Comparison of ENCODE assay signal across 8 cellular contexts in the genomic region with DNA sequence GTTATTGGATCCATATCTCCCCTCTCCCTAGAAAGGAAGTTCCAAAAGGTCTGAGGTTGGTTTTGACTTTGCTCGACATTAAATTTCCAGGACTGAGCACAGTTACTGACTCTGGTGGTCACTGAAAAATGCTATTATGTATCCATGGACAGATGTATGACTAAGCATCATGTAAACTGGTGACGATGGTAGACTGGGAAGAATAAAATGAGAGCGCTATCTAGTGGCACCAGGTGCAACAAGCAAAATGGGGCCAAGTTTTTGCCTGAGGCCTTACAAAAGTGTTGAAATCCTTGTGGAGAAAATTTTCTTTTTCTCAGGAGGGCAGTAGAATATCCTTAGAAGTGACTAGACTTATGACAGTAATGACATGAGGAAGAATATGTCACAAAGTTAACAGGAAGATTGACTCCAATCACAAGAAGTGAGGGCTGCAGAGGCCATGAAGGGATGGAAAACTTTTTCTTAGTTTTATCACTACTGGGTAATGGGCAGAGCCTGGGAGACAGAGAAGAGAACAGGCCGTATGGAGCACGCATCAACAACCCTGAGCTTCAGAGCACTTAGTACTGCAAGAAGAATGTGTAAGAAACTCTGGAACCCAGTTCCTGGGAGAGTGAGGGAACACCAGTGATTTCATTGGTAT.
DNase-seq lines count a peak whose midpoint lies in the region; ATAC-seq and TF ChIP-seq lines count a peak whose summit lies in the region.

No MANE protein-coding gene starts in this region.

- H3K4me1 Mint-ChIP-seq in activated CD8-positive, alpha-beta T cell treated with anti-CD3 and anti-CD28 coated beads for 36 hours (ENCODE audit: low read depth): peaks cover 16% of the 10 kb centered on the region

- POLR2A ChIA-PET in HCT116 (lab: Charles Lee): no interaction called here
- POLR2A ChIA-PET in activated CD8-positive, alpha-beta T cell treated with anti-CD3 and anti-CD28 coated beads for 36 hours (lab: Charles Lee): no interaction called here

- H2AFZ ChIP-seq in HCT116 (ENCODE audit: low read depth, low read length, poor library complexity, severe bottlenecking): peak overlapping the region; percentile 86

- H3K9me2 ChIP-seq in HCT116 (ENCODE audit: insufficient read depth): no peaks in the 10 kb centered on the region

- no peak for TF ChIP-seq POLR2A in HCT116 (IDR thresholded peaks at IDR 0.05; ENCODE audit: borderline replicate concordance, extremely low read depth, insufficient read depth, insufficient read length)

- H3K36me3 Mint-ChIP-seq in activated CD8-positive, alpha-beta T cell treated with anti-CD3 and anti-CD28 coated beads for 36 hours (ENCODE audit: low read depth): no peaks in the 10 kb centered on the region

- WGBS in heart right ventricle, 2 donors: 54 to 59% methylated on average over 5 of the region's 5 CpGs

- H3K9me3 ChIP-seq in HCT116 (ENCODE audit: control insufficient read depth in 1 of 2, insufficient read depth in 1 of 2, low read depth in 1 of 2, low read length in 2 of 2) (no peaks in the 10 kb centered on the region), heart right ventricle (no peaks in the 10 kb centered on the region)

- H3K9ac ChIP-seq in HCT116 (ENCODE audit: low read length): no peak overlapping the region

- peak; percentile 91 for TF ChIP-seq RAD21 in HCT116 (IDR thresholded peaks at IDR 0.05; ENCODE audit: low read depth)

- H3K4me2 ChIP-seq in HCT116 (ENCODE audit: low read length): no peak overlapping the region

- H3K27me3 ChIP-seq in HCT116 (ENCODE audit: insufficient read depth, low read length) (no peaks in the 10 kb centered on the region), heart right ventricle (no peaks in the 10 kb centered on the region)

- peaks cover 4% of the 10 kb centered on the region for H3K27me3 Mint-ChIP-seq in activated CD8-positive, alpha-beta T cell treated with anti-CD3 and anti-CD28 coated beads for 36 hours

- RAD21 ChIA-PET in HCT116 (lab: Charles Lee; ENCODE audit: low non-redundant PET in 1 of 2, low total read pairs in 2 of 2, uncharacterized antibody in 2 of 2, unreplicated experiment in 2 of 2): no interaction called here

- no peaks in the 10 kb centered on the region for H4K20me1 ChIP-seq in HCT116 (ENCODE audit: insufficient read depth)

- intact Hi-C loops in HCT116 (cut with micrococcal nuclease): loop anchor here (1.0 kb wide), 1 partner anchor 265 kb away; no protein-coding TSS in a partner anchor
- intact Hi-C loops in activated CD8-positive, alpha-beta T cell treated with anti-CD3 and anti-CD28 coated beads for 36 hours (cut with micrococcal nuclease): loop anchor here (5.0 kb wide), 2 partner anchors 45 to 265 kb away; no protein-coding TSS in a partner anchor
- intact Hi-C loops in heart right ventricle (cut with DNase I): loop anchor here in 5 of 10 donors (2.0 to 10.0 kb wide), 7 partner anchors 45 to 265 kb away; no protein-coding TSS in a partner anchor

- H3K4me1 ChIP-seq in HCT116 (ENCODE audit: control insufficient read depth in 1 of 2, insufficient read depth in 2 of 2, low read length in 2 of 2) (peaks cover 0 to 9% of the 10 kb centered on the region in 2 experiments; a peak in 2 of 4 replicates), heart right ventricle (peaks cover 0 to 43% (median 21%) of the 10 kb centered on the region in 9 donors)

- H3K4me3 Mint-ChIP-seq in activated CD8-positive, alpha-beta T cell treated with anti-CD3 and anti-CD28 coated beads for 36 hours: no peak overlapping the region

- CTCF ChIA-PET in HCT116 (lab: Charles Lee): interaction anchor here (1.2 to 1.4 kb wide), 2 partner anchors 266 kb away, joined by 4 to 6 read pairs; no protein-coding TSS in a partner anchor
- CTCF ChIA-PET in activated CD8-positive, alpha-beta T cell treated with anti-CD3 and anti-CD28 coated beads for 36 hours (lab: Charles Lee): interaction anchor here (0.7 to 2.5 kb wide), 8 partner anchors 10 to 268 kb away, joined by 3 to 16 read pairs (median 4); no protein-coding TSS in a partner anchor

- BruUV-seq in HCT116 (replicated peaks; lab: Mats Ljungman, UMichigan): no TSS peak

- TF ChIP-seq CTCF in HCT116 (IDR thresholded peaks at IDR 0.05 in 2 of 3, conservative IDR thresholded peaks at IDR 0.05 in 1 of 3; ENCODE audit: borderline replicate concordance in 1 of 3, insufficient read depth in 1 of 3, low read depth in 2 of 3, low read length in 2 of 3) (peak; percentile 75 to 97 (median 90)), heart right ventricle (IDR thresholded peaks at IDR 0.05) (peak in 8 of 9 donors; percentile 39 to 65 (median 59))
- TF ChIP-seq CTCF in activated CD8-positive, alpha-beta T cell treated with anti-CD3 and anti-CD28 coated beads for 36 hours (IDR thresholded peaks at IDR 0.05): peak; percentile 50

- DNase-seq in activated CD4-positive, alpha-beta T cell treated with anti-CD3 and anti-CD28 coated beads for 48 hours: peak; percentile 15
- no peak for DNase-seq in activated CD4-positive, alpha-beta T cell treated with anti-CD3 and anti-CD28 coated beads, Interleukin-2, amount 50 U/mL, for 4 hours
- peak; percentile 67 for DNase-seq in HCT116 (ENCODE audit: low read depth, low spot score)
- peak; percentile 12 for DNase-seq in NCI-H446 treated with DMSO at 0.1 percent for 48 hours (lab: John Stamatoyannopoulos, UW)
- DNase-seq in activated CD8-positive, alpha-beta T cell treated with anti-CD3 and anti-CD28 coated beads for 36 hours: peak; percentile 28
- DNase-seq in heart right ventricle: peak in 1 of 2 donors; percentile 8
- DNase-seq in renal cortical epithelial cell (ENCODE audit: low read depth): peak; percentile 85
- no peak for DNase-seq in activated T-cell treated with anti-CD3 and anti-CD28 coated beads, Interleukin-2, amount 50 U/mL, for 1 hour

- ATAC-seq in HCT116 (peak; percentile 98), heart right ventricle (peak in 6 of 8 donors; percentile 44 to 74 (median 62))
- peak; percentile 68 for ATAC-seq in activated CD8-positive, alpha-beta T cell treated with anti-CD3 and anti-CD28 coated beads for 36 hours

- no peak overlapping the region for H3K4me3 ChIP-seq in HCT116 (replicated peaks in 1 of 2; ENCODE audit: low read depth in 1 of 2, low read length in 2 of 2)
- no peak overlapping the region for H3K4me3 ChIP-seq in heart right ventricle

- no peaks in the 10 kb centered on the region for H3K79me2 ChIP-seq in HCT116 (ENCODE audit: insufficient read depth, low read length)

- no peaks in the 10 kb centered on the region for H3K9me3 Mint-ChIP-seq in activated CD8-positive, alpha-beta T cell treated with anti-CD3 and anti-CD28 coated beads for 36 hours

- H3K27ac ChIP-seq in HCT116 (ENCODE audit: low read depth, low read length) (no peak overlapping the region), heart right ventricle (no peak overlapping the region)

- H3K36me3 ChIP-seq in HCT116 (ENCODE audit: control insufficient read depth in 1 of 2, insufficient read depth in 2 of 2, low read length in 2 of 2) (no peaks in the 10 kb centered on the region), heart right ventricle (no peaks in the 10 kb centered on the region)

- no peak overlapping the region for H3K27ac Mint-ChIP-seq in activated CD8-positive, alpha-beta T cell treated with anti-CD3 and anti-CD28 coated beads for 36 hours

TF ChIP-seq in HCT116, 20 proteins besides CTCF, POLR2A, EP300 and RAD21:
- TF ChIP-seq, protein P1, sequence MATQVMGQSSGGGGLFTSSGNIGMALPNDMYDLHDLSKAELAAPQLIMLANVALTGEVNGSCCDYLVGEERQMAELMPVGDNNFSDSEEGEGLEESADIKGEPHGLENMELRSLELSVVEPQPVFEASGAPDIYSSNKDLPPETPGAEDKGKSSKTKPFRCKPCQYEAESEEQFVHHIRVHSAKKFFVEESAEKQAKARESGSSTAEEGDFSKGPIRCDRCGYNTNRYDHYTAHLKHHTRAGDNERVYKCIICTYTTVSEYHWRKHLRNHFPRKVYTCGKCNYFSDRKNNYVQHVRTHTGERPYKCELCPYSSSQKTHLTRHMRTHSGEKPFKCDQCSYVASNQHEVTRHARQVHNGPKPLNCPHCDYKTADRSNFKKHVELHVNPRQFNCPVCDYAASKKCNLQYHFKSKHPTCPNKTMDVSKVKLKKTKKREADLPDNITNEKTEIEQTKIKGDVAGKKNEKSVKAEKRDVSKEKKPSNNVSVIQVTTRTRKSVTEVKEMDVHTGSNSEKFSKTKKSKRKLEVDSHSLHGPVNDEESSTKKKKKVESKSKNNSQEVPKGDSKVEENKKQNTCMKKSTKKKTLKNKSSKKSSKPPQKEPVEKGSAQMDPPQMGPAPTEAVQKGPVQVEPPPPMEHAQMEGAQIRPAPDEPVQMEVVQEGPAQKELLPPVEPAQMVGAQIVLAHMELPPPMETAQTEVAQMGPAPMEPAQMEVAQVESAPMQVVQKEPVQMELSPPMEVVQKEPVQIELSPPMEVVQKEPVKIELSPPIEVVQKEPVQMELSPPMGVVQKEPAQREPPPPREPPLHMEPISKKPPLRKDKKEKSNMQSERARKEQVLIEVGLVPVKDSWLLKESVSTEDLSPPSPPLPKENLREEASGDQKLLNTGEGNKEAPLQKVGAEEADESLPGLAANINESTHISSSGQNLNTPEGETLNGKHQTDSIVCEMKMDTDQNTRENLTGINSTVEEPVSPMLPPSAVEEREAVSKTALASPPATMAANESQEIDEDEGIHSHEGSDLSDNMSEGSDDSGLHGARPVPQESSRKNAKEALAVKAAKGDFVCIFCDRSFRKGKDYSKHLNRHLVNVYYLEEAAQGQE (IDR thresholded peaks at IDR 0.05; ENCODE audit: low read depth): no peak
- TF ChIP-seq CBX3 (IDR thresholded peaks at IDR 0.05; ENCODE audit: low read depth) (peak; percentile 47; the same call in 1 of the 2 replicates), CEBPB (IDR thresholded peaks at IDR 0.05; ENCODE audit: low read depth) (0 out of 2 replicates have a peak, but pooled peaks have one; percentile 21)

Comparison
In these comparisons a context has a peak if more than half of its experiments do, and no peak if none do; other contexts are left out.
1. DNase-seq: peak in activated CD4-positive, alpha-beta T cell treated with anti-CD3 and anti-CD28 coated beads for 48 hours (single experiment), HCT116 (single experiment), NCI-H446 treated with DMSO at 0.1 percent for 48 hours (single experiment), activated CD8-positive, alpha-beta T cell treated with anti-CD3 and anti-CD28 coated beads for 36 hours (single experiment) and renal cortical epithelial cell (single experiment); none in activated CD4-positive, alpha-beta T cell treated with anti-CD3 and anti-CD28 coated beads, Interleukin-2, amount 50 U/mL, for 4 hours (0 of 2) and activated T-cell treated with anti-CD3 and anti-CD28 coated beads, Interleukin-2, amount 50 U/mL, for 1 hour (single experiment).
2. Peak in every context shown above with its lines, with median percentiles within 50 percentile points of each other: ATAC-seq and CTCF ChIP-seq.